Comparison of ENCODE assay signal across 22 cellular contexts in the genomic region with DNA sequence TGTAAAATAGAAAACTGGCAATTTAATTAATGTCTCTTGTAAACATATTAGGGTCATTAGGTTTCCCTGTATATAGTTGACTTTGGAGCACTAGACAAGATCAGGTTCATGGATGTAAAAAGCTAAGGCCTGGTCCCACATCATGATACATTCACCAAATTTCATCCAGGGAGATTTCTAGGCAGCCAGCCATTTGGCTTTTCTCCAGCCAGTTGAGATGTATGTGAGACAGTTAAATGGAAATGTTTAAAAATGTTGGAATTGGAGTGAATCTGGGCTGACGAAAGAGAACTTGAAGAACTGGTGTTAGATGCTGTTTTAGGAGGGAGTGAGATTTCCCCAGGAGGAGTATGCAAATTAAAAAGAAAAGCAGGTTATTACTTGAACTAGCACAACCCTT. TPM values are rescaled to one million over a fixed set of nuclear protein-coding genes. Genes with fewer than 3 reads are reported as not detected.
DNase-seq lines count a peak whose midpoint lies in the region; TF ChIP-seq lines count a peak whose summit lies in the region.
"Had no signal": no experiment of that assay in that cellular context is flagged by ENCODE, and none has a peak within 500 bp of the region (broad histone marks: within the 10 kb centered on the region; RNA-seq: fewer than 3 reads in every experiment).

No MANE protein-coding gene starts in this region.

- H3K4me3 ChIP-seq in AG04449 (ENCODE audit: low read depth, low read length) (no peak overlapping the region), adipocyte (ENCODE audit: low read length) (no peak overlapping the region)
- H3K4me3 ChIP-seq: K562, pancreas, right lobe of liver, SJSA1 had no signal

- no peaks in the 10 kb centered on the region for H3K4me1 ChIP-seq in adipocyte (ENCODE audit: control insufficient read depth, insufficient read depth, low read length)
- H3K4me1 ChIP-seq: pancreas, right lobe of liver, SJSA1 had no signal

- CTCF ChIA-PET in AG04449 (lab: Yijun Ruan, JAX): interaction anchor here (1.0 kb wide), 1 partner anchor 32 kb away, joined by 3 read pairs; no protein-coding TSS in a partner anchor

- no peaks in the 10 kb centered on the region for H3K36me3 ChIP-seq in adipocyte (ENCODE audit: control insufficient read depth, insufficient read depth, low read length, severe bottlenecking)
- H3K36me3 ChIP-seq: pancreas, right lobe of liver, SJSA1 had no signal

- peaks cover 1% of the 10 kb centered on the region for H3K9me3 ChIP-seq in adipocyte (ENCODE audit: control insufficient read depth, low read length)
- H3K9me3 ChIP-seq: pancreas, right lobe of liver, SJSA1 had no signal

- H3K9ac ChIP-seq in adipocyte (ENCODE audit: low read length): no peak overlapping the region

- POLR2A ChIA-PET in AG04449 (lab: Yijun Ruan, JAX): no interaction called here

- DNase-seq in AG04449 (ENCODE audit: low read depth, low spot score) (peak; percentile 7), HS-27A (ENCODE audit: low read depth) (peak; percentile 41), adipocyte (ENCODE audit: low read depth) (peak; percentile 43), fibroblast of peridontal ligament (ENCODE audit: extremely low read depth) (peak; percentile 11), G401 (ENCODE audit: low spot score) (no peak), OCI-M2 (lab: John Stamatoyannopoulos, UW; ENCODE audit: unreplicated experiment) (no peak)
- no peak for DNase-seq in activated CD4-positive, alpha-beta T cell treated with anti-CD3 and anti-CD28 coated beads, Interleukin-2, amount 50 U/mL, for 1 hour
- DNase-seq in stimulated activated naive CD4-positive, alpha-beta T cell treated with Interleukin-2 at 50 U/mL for 16 hours (lab: John Stamatoyannopoulos, UW): no peak
- DNase-seq: activated CD4-positive, alpha-beta T cell treated with anti-CD3 and anti-CD28 coated beads, Interleukin-2, amount 10 ng/mL, durations not matched to agents 24 days and 14 days; activated CD8-positive, alpha-beta memory T cell treated with anti-CD3 and anti-CD28 coated beads, Interleukin-2, amount 50 U/mL, for 48 hours; activated effector memory CD4-positive, alpha-beta T cell treated with anti-CD3 and anti-CD28 coated beads, Interleukin-2, amount 50 U/mL, for 16 hours; caudate nucleus; erythroblast; glutamatergic neuron; natural killer cell; NCI-H1048; NCI-H526; pancreas; right lobe of liver; T-helper 17 cell had no signal

- no peaks in the 10 kb centered on the region for H3K27me3 ChIP-seq in adipocyte (replicated peaks; ENCODE audit: control insufficient read depth, insufficient read depth, low read length)
- H3K27me3 ChIP-seq: pancreas, right lobe of liver, SJSA1 had no signal

- in situ Hi-C loops in G401 (cut with HindIII; ENCODE audit: low sequenced_read_pairs): no loop called here

- no peak for TF ChIP-seq CTCF in AG04449 (IDR thresholded peaks at IDR 0.05; ENCODE audit: insufficient read depth, low read length, missing control alignments)

RNA-seq across cellular contexts. Expression of a gene that starts 41.8 kb away (rescaled TPM):
- not detected in 2 replicates for total RNA-seq in G401 (2014; rRNA removed; shearing (Covaris generic))
- total RNA-seq: activated CD4-positive, alpha-beta T cell treated with anti-CD3 and anti-CD28 coated beads, Interleukin-2, amount 10 ng/mL, durations not matched to agents 24 days and 14 days; K562; natural killer cell; SJSA1; T-helper 17 cell had no signal

Comparison
In these comparisons a context has a peak if more than half of its experiments do, and no peak if none do; other contexts are left out.
1. DNase-seq: peak in AG04449 (single experiment), HS-27A (single experiment), adipocyte (single experiment) and fibroblast of peridontal ligament (single experiment); none in G401 (single experiment), OCI-M2 (single experiment), activated CD4-positive, alpha-beta T cell treated with anti-CD3 and anti-CD28 coated beads, Interleukin-2, amount 50 U/mL, for 1 hour (single experiment) and stimulated activated naive CD4-positive, alpha-beta T cell treated with Interleukin-2 at 50 U/mL for 16 hours (single experiment).